26 cellular contexts compared by ENCODE assay signal in the genomic region with DNA sequence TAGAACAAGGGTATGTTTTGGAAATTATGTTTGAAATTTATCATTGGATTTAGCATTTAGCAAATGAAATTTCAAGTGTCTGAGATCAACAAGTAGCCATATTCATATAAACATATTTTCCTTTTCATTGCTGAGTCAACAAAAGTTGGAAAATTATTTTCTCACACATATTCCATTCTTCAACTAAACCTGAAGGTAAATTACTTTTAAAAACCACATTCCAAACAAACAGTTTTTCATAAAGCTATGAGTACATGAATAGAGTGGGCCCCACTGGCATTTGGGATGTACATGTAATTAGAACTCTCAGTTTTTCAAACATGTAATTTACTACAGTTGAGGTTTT.
"Had no signal": no experiment of that assay in that cellular context is flagged by ENCODE, and none has a peak within 500 bp of the region (broad histone marks: within the 10 kb centered on the region; RNA-seq: fewer than 3 reads in every experiment).

No MANE protein-coding gene starts in this region.

- H3K4me1 ChIP-seq: neural progenitor cell, spleen, suprapubic skin, tibial artery, upper lobe of right lung had no signal

- H3K27me3 Mint-ChIP-seq: naive B cell; stimulated activated naive CD8-positive, alpha-beta T cell treated with anti-CD3 and anti-CD28 coated beads, Interleukin-15, Interleukin-2, amounts not matched to agents 100 ng/mL and 50 ng/mL, for 24 hours had no signal

- H3K9me3 ChIP-seq: left ventricle myocardium inferior, neutrophil, right atrium auricular region, spleen, suprapubic skin, thoracic aorta, tibial artery, upper lobe of right lung had no signal

- H3K4me2 ChIP-seq: hepatocyte, neural progenitor cell had no signal

- H3K4me3 ChIP-seq: hepatocyte, left ventricle myocardium inferior, lung, neural progenitor cell, right atrium auricular region, spleen, suprapubic skin, thoracic aorta, tibial artery, upper lobe of right lung had no signal

- H3K4me1 Mint-ChIP-seq: mesothelial cell of epicardium; naive B cell; natural killer cell; nephron progenitor cell; neural progenitor cell; stimulated activated effector memory CD8-positive, alpha-beta T cell treated with anti-CD3 and anti-CD28 coated beads, Interleukin-12 subunit alpha, Interleukin-12 subunit beta, amount 100 ng/mL, for 72 hours had no signal

- H3K4me3 Mint-ChIP-seq: mesothelial cell of epicardium; naive B cell; natural killer cell; nephron progenitor cell; neural progenitor cell; stimulated activated effector memory CD8-positive, alpha-beta T cell treated with anti-CD3 and anti-CD28 coated beads, Interleukin-12 subunit alpha, Interleukin-12 subunit beta, amount 100 ng/mL, for 72 hours; stimulated activated naive CD8-positive, alpha-beta T cell treated with anti-CD3 and anti-CD28 coated beads, Interleukin-15, Interleukin-2, amounts not matched to agents 100 ng/mL and 50 ng/mL, for 24 hours had no signal

- H3K9me3 Mint-ChIP-seq: mesothelial cell of epicardium; naive B cell; natural killer cell; neural progenitor cell; stimulated activated effector memory CD8-positive, alpha-beta T cell treated with anti-CD3 and anti-CD28 coated beads, Interleukin-12 subunit alpha, Interleukin-12 subunit beta, amount 100 ng/mL, for 72 hours; stimulated activated naive CD8-positive, alpha-beta T cell treated with anti-CD3 and anti-CD28 coated beads, Interleukin-15, Interleukin-2, amounts not matched to agents 100 ng/mL and 50 ng/mL, for 24 hours had no signal

- H2AFZ ChIP-seq: hepatocyte, neural progenitor cell, parathyroid adenoma had no signal

- FAIRE-seq: small intestine, urothelium cell line had no signal

- H3K27ac Mint-ChIP-seq: mesothelial cell of epicardium; natural killer cell; nephron progenitor cell; neural progenitor cell; stimulated activated effector memory CD8-positive, alpha-beta T cell treated with anti-CD3 and anti-CD28 coated beads, Interleukin-12 subunit alpha, Interleukin-12 subunit beta, amount 100 ng/mL, for 72 hours; stimulated activated naive CD8-positive, alpha-beta T cell treated with anti-CD3 and anti-CD28 coated beads, Interleukin-15, Interleukin-2, amounts not matched to agents 100 ng/mL and 50 ng/mL, for 24 hours had no signal

- ATAC-seq: natural killer cell; stimulated activated effector memory CD8-positive, alpha-beta T cell treated with anti-CD3 and anti-CD28 coated beads, Interleukin-12 subunit alpha, Interleukin-12 subunit beta, amount 100 ng/mL, for 72 hours; upper lobe of right lung had no signal

- H3K27ac ChIP-seq: hepatocyte, left ventricle myocardium inferior, neural progenitor cell, neutrophil, parathyroid adenoma, right atrium auricular region, spleen, suprapubic skin, thoracic aorta, tibial artery, upper lobe of right lung had no signal

- DNase-seq: islet precursor cell; left ventricle myocardium inferior; mesendoderm; naive B cell; natural killer cell; nephron progenitor cell; occipital lobe; small intestine; spleen; stimulated activated CD4-positive, alpha-beta T cell treated with anti-CD3 and anti-CD28 coated beads, Interleukin-4, amount 100 ng/mL, for 24 hours; stimulated activated naive CD4-positive, alpha-beta T cell; tibial artery; trophoblast cell; upper lobe of right lung had no signal

- H3K79me2 ChIP-seq: hepatocyte, parathyroid adenoma had no signal

- H3K36me3 Mint-ChIP-seq: mesothelial cell of epicardium; naive B cell; natural killer cell; neural progenitor cell; stimulated activated effector memory CD8-positive, alpha-beta T cell treated with anti-CD3 and anti-CD28 coated beads, Interleukin-12 subunit alpha, Interleukin-12 subunit beta, amount 100 ng/mL, for 72 hours had no signal

- H3K36me3 ChIP-seq: left ventricle myocardium inferior, neural progenitor cell, neutrophil, right atrium auricular region, spleen, suprapubic skin, thoracic aorta, tibial artery, upper lobe of right lung had no signal

- H3K27me3 ChIP-seq: hepatocyte, neural progenitor cell, right atrium auricular region, spleen, suprapubic skin, tibial artery, upper lobe of right lung had no signal

- H3K9ac ChIP-seq: neural progenitor cell, parathyroid adenoma had no signal
